Comparison of ENCODE assay signal across 1 cellular context in the genomic region with DNA sequence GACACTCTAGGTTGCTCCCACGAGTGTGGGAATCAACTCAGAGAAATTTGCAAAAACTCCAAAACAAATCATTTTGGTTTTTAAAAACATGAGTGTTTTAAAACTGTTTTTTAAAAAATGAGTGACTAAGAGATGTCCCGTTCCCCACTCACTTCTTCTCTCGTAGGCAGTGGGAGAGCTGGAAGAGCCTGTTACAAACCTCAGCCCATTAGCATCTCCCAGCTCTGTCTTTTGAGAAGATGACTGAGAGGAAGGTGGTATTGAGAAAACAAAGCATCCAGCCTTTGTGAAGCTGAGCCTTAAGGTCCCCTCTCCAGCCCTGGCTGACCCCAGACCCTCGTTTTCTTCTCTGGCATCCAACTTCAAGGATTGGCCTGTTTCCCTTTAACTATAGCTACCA.
TF ChIP-seq lines count a peak whose summit lies in the region.

No MANE protein-coding gene starts in this region.

TF ChIP-seq in A549, 52 proteins besides CTCF, POLR2A, EP300 and RAD21 (continued from another document):
- TF ChIP-seq MAZ (IDR thresholded peaks at IDR 0.05; ENCODE audit: borderline replicate concordance, low read depth, low read length) (no peak), HDAC2 (IDR thresholded peaks at IDR 0.05) (no peak), HOXB5 (CRISPR knock-in tag; IDR thresholded peaks at IDR 0.05) (no peak), CHD2 (IDR thresholded peaks at IDR 0.05; ENCODE audit: low read length, partially characterized antibody) (no peak)
